ENCODE assay signal across 1 cellular context in the genomic region with DNA sequence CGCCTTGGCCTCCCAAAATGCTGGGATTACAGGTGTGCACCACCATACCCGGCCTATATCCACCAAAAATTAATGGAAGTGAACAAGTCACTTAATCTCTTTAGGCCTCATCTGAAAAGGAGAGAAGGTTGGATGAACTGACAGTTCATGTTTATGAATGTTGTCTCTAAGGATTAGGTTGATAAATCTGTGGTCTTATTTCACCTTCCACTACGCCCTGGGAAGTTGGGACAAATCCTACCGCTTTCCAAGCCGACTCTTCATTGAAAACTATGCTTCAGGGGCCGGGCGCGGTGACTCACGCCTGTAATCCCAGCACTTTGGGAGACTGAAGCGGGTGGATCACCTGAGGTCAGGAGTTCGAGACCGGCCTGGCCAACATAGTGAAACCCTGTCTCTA. TPM values are rescaled to one million over a fixed set of nuclear protein-coding genes. Genes with fewer than 3 reads are reported as not detected.
"Had no signal": no experiment of that assay in that cellular context is flagged by ENCODE, and none has a peak within 500 bp of the region (broad histone marks: within the 10 kb centered on the region; RNA-seq: fewer than 3 reads in every experiment).

No MANE protein-coding gene starts in this region.

RNA-seq across cellular contexts. Expression of a gene that starts 59.4 kb away (rescaled TPM):
- total RNA-seq: naive thymus-derived CD4-positive, alpha-beta T cell had no signal
